In genomic region chr10:45347464-45347863, GRCh38 we compare ENCODE assay signal across 15 cellular contexts. TPM values are rescaled to one million over a fixed set of nuclear protein-coding genes. Genes with fewer than 3 reads are reported as not detected.
"Had no signal": no experiment of that assay in that cellular context is flagged by ENCODE, and none has a peak within 500 bp of the region (broad histone marks: within the 10 kb centered on the region; RNA-seq: fewer than 3 reads in every experiment).

No MANE protein-coding gene starts in this region.

RNA-seq across cellular contexts. Expression of gene ALOX5, which starts 26.6 kb away (rescaled TPM):
- total RNA-seq: chondrocyte had no signal

RNA-seq across cellular contexts. Expression of gene OR13A1, which starts 32.1 kb away (rescaled TPM):
- total RNA-seq: activated naive CD4-positive, alpha-beta T cell treated with anti-CD3 and anti-CD28 coated beads for 36 hours; activated naive CD4-positive, alpha-beta T cell treated with anti-CD3 and anti-CD28 coated beads, Interleukin-2, amount 50 U/mL, for 72 hours; activated naive CD8-positive, alpha-beta T cell treated with anti-CD3 and anti-CD28 coated beads for 36 hours; activated T-cell treated with anti-CD3 and anti-CD28 coated beads, Interleukin-2, amount 50 U/mL, for 4 hours; activated T-cell treated with anti-CD3 and anti-CD28 coated beads, Interleukin-2, amount 50 U/mL, for 72 hours; activated T-helper 1 cell treated with anti-CD3 and anti-CD28 coated beads, Interleukin-12 subunit alpha, Interleukin-12 subunit beta, Interleukin-2, Interleukin-4 antibody, amounts not matched to agents 30 ng/mL and 10 ng/mL and 1 ng/mL, durations not matched to agents 14 hours and 24 hours and 36 hours; activated T-helper 17 cell treated with anti-CD3 and anti-CD28 coated beads, Interleukin-2, amount 50 U/mL, for 72 hours; activated T-helper 2 cell treated with anti-CD3 and anti-CD28 coated beads, Interferon-gamma antibody, Interleukin-2, Interleukin-4, amounts not matched to agents 10 μg/mL and 5 μg/mL and 100 μg/mL, durations not matched to agents 14 hours and 24 hours and 36 hours; aorta; ascending aorta; astrocyte; body of pancreas; bronchial epithelial cell; cardiac septum; chondrocyte had no signal
